Comparison of ENCODE assay signal across 8 cellular contexts in genomic region chr12:106138646-106139421, GRCh38. TPM values are rescaled to one million over a fixed set of nuclear protein-coding genes. Genes with fewer than 3 reads are reported as not detected.
DNase-seq lines count a peak whose midpoint lies in the region; ATAC-seq and TF ChIP-seq lines count a peak whose summit lies in the region.

Gene NUAK1, minus strand, starts transcription at chr12:106138954. Its CDS starts 301 bp downstream, at chr12:106138653.

- intact Hi-C loops in posterior vena cava (cut with DNase I) = loop anchor here (2.0 to 10.0 kb wide), 5 partner anchors 184 to 720 kb away; no protein-coding TSS in a partner anchor

- peak; percentile 11 for TF ChIP-seq CTCF in 22Rv1 (IDR thresholded peaks at IDR 0.05)

- peak; percentile 57 for DNase-seq in ELR (ENCODE audit: low read depth)
- DNase-seq in NCI-H526 treated with DMSO at 0.1 percent for 48 hours (lab: John Stamatoyannopoulos, UW) = peak; percentile 62
- DNase-seq in astrocyte of the hippocampus (ENCODE audit: low read depth, low spot score) = peak; percentile 94
- peak; percentile 75 for DNase-seq in hepatic stellate cell (ENCODE audit: low spot score)
- DNase-seq in posterior vena cava (ENCODE audit: low spot score) = peak; percentile 86

- ATAC-seq in GM18861 (IDR thresholded peaks at IDR 0.05; ENCODE audit: unreplicated experiment) (no peak), GM19455 (IDR thresholded peaks at IDR 0.05; ENCODE audit: unreplicated experiment) (no peak)

- peak within 1 kb of the TSS; percentile 40; the same call in 1 of the 2 replicates for H3K27ac ChIP-seq in 22Rv1

RNA-seq across cellular contexts. Expression of gene NUAK1, which starts in this region (rescaled TPM):
- 10 to 100 TPM; 16.9 to 17.7 TPM for total RNA-seq in posterior vena cava
